33 cellular contexts compared by ENCODE assay signal in the genomic region with DNA sequence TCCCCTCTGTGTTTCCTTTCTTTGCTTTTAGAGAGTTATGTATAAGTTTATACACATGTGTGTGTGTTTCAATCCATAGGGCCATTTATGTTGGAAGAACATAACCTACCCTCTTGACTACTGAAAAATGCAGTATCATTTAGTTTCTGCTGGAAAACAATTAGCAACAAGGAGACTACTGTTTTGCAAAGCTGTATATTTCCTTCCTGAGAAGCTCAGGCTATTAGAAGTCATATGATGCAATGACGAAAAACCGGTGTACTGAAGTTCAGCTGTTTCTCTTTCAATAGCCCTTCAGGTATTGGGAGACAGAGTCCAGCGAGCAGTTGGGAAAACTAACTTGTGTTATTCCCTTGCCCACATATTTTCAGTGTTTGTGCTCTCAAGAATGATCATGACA.
"Had no signal": no experiment of that assay in that cellular context is flagged by ENCODE, and none has a peak within 500 bp of the region (broad histone marks: within the 10 kb centered on the region; RNA-seq: fewer than 3 reads in every experiment).

No MANE protein-coding gene starts in this region.

- H3K4me1 Mint-ChIP-seq: activated B cell treated with CpG ODN at 0.5 μM for 24 hours; activated T-helper 17 cell treated with anti-CD3 and anti-CD28 coated beads, Interleukin-2, amount 50 U/mL, for 72 hours; central memory CD8-positive, alpha-beta T cell; endodermal cell; T-helper 17 cell had no signal

- H3K36me3 ChIP-seq: brain microvascular endothelial cell, esophagus muscularis mucosa, gastroesophageal sphincter, WERI-Rb-1 had no signal

- ATAC-seq: activated CD4-positive, CD25-positive, alpha-beta regulatory T cell treated with anti-CD3 and anti-CD28 coated beads, Interleukin-2, amount 50 U/mL, for 24 hours; activated CD8-positive, alpha-beta T cell treated with anti-CD3 and anti-CD28 coated beads for 36 hours; activated T-cell treated with anti-CD3 and anti-CD28 coated beads, Interleukin-2, amount 50 U/mL, for 4 hours; activated T-helper 17 cell treated with anti-CD3 and anti-CD28 coated beads, Interleukin-2, amount 50 U/mL, for 72 hours; foreskin keratinocyte; gastroesophageal sphincter; T-helper 17 cell had no signal

- DNase-seq: activated B cell treated with CpG ODN at 0.5 μM for 24 hours; activated CD4-positive, alpha-beta T cell treated with anti-CD3 and anti-CD28 coated beads for 48 hours; activated CD4-positive, alpha-beta T cell treated with anti-CD3 and anti-CD28 coated beads, Interleukin-2, amount 50 U/mL, for 1 hour; activated CD4-positive, alpha-beta T cell treated with anti-CD3 and anti-CD28 coated beads, Interleukin-2, amount 50 U/mL, for 48 hours; activated CD8-positive, alpha-beta memory T cell treated with anti-CD3 and anti-CD28 coated beads for 24 hours; activated CD8-positive, alpha-beta T cell treated with anti-CD3 and anti-CD28 coated beads for 36 hours; activated effector memory CD4-positive, alpha-beta T cell treated with Interleukin-2 at 50 U/mL for 16 hours; activated gamma-delta T cell treated with Interleukin-2 at 50 U/mL for 16 hours; activated naive CD4-positive, alpha-beta T cell treated with anti-CD3 and anti-CD28 coated beads, Interleukin-2, amount 50 U/mL, for 16 hours; activated naive CD4-positive, alpha-beta T cell treated with Interleukin-2 at 50 U/mL for 16 hours; activated T-cell treated with anti-CD3 and anti-CD28 coated beads, Interleukin-2, amount 50 U/mL, for 4 hours; amniotic stem cell; anterior cingulate cortex; brain microvascular endothelial cell; dorsolateral prefrontal cortex; effector memory CD4-positive, alpha-beta T cell; endodermal cell; erythroblast; foreskin keratinocyte; head of caudate nucleus; T-helper 1 cell; T-helper 17 cell; T1000; WERI-Rb-1 had no signal

- H3K9me3 Mint-ChIP-seq: activated CD8-positive, alpha-beta T cell treated with anti-CD3 and anti-CD28 coated beads for 36 hours; activated T-cell treated with anti-CD3 and anti-CD28 coated beads, Interleukin-2, amount 50 U/mL, for 4 hours; activated T-helper 17 cell treated with anti-CD3 and anti-CD28 coated beads, Interleukin-2, amount 50 U/mL, for 72 hours; central memory CD8-positive, alpha-beta T cell; T-helper 2 cell treated with Interferon-gamma antibody and Interleukin-4, amounts not matched to agents 5 μg/mL and 100 μg/mL, for 36 hours had no signal

- H3K4me3 Mint-ChIP-seq: activated B cell treated with CpG ODN at 0.5 μM for 24 hours; activated CD8-positive, alpha-beta T cell treated with anti-CD3 and anti-CD28 coated beads for 36 hours; activated naive CD8-positive, alpha-beta T cell; activated T-cell treated with anti-CD3 and anti-CD28 coated beads, Interleukin-2, amount 50 U/mL, for 4 hours; activated T-helper 17 cell treated with anti-CD3 and anti-CD28 coated beads, Interleukin-2, amount 50 U/mL, for 72 hours; central memory CD8-positive, alpha-beta T cell; dendritic cell treated with granulocyte-macrophage colony-stimulating factor and Interleukin-4, amounts not matched to agents 40 ng/mL and 50 ng/mL, for 4 days; endodermal cell; T-helper 17 cell; T-helper 2 cell treated with Interferon-gamma antibody and Interleukin-4, amounts not matched to agents 5 μg/mL and 100 μg/mL, for 36 hours had no signal

- H3K9me3 ChIP-seq: esophagus muscularis mucosa, gastroesophageal sphincter had no signal

- H3K27me3 Mint-ChIP-seq: activated B cell treated with CpG ODN at 0.5 μM for 24 hours; activated CD8-positive, alpha-beta T cell treated with anti-CD3 and anti-CD28 coated beads for 36 hours; activated naive CD8-positive, alpha-beta T cell; activated T-helper 17 cell treated with anti-CD3 and anti-CD28 coated beads, Interleukin-2, amount 50 U/mL, for 72 hours; central memory CD8-positive, alpha-beta T cell; dendritic cell treated with granulocyte-macrophage colony-stimulating factor and Interleukin-4, amounts not matched to agents 40 ng/mL and 50 ng/mL, for 4 days; T-helper 17 cell had no signal

- H3K36me3 Mint-ChIP-seq: activated naive CD8-positive, alpha-beta T cell had no signal

- H3K4me3 ChIP-seq: coronary artery, dorsolateral prefrontal cortex, esophagus muscularis mucosa, gastroesophageal sphincter had no signal

- H3K4me1 ChIP-seq: esophagus muscularis mucosa, foreskin keratinocyte, gastroesophageal sphincter had no signal

- H3K27ac Mint-ChIP-seq: activated B cell treated with CpG ODN at 0.5 μM for 24 hours; activated CD8-positive, alpha-beta T cell treated with anti-CD3 and anti-CD28 coated beads for 36 hours; activated naive CD8-positive, alpha-beta T cell; activated T-helper 17 cell treated with anti-CD3 and anti-CD28 coated beads, Interleukin-2, amount 50 U/mL, for 72 hours; dendritic cell treated with granulocyte-macrophage colony-stimulating factor and Interleukin-4, amounts not matched to agents 40 ng/mL and 50 ng/mL, for 4 days; endodermal cell; T-helper 17 cell; T-helper 2 cell treated with Interferon-gamma antibody and Interleukin-4, amounts not matched to agents 5 μg/mL and 100 μg/mL, for 36 hours had no signal

- H3K27ac ChIP-seq: brain microvascular endothelial cell, coronary artery, dorsolateral prefrontal cortex, esophagus muscularis mucosa, foreskin keratinocyte, gastroesophageal sphincter, WERI-Rb-1 had no signal

- H3K27me3 ChIP-seq: brain microvascular endothelial cell, dorsolateral prefrontal cortex, esophagus muscularis mucosa, foreskin keratinocyte, gastroesophageal sphincter had no signal
